Comparison of ENCODE assay signal across 1 cellular context in the genomic region with DNA sequence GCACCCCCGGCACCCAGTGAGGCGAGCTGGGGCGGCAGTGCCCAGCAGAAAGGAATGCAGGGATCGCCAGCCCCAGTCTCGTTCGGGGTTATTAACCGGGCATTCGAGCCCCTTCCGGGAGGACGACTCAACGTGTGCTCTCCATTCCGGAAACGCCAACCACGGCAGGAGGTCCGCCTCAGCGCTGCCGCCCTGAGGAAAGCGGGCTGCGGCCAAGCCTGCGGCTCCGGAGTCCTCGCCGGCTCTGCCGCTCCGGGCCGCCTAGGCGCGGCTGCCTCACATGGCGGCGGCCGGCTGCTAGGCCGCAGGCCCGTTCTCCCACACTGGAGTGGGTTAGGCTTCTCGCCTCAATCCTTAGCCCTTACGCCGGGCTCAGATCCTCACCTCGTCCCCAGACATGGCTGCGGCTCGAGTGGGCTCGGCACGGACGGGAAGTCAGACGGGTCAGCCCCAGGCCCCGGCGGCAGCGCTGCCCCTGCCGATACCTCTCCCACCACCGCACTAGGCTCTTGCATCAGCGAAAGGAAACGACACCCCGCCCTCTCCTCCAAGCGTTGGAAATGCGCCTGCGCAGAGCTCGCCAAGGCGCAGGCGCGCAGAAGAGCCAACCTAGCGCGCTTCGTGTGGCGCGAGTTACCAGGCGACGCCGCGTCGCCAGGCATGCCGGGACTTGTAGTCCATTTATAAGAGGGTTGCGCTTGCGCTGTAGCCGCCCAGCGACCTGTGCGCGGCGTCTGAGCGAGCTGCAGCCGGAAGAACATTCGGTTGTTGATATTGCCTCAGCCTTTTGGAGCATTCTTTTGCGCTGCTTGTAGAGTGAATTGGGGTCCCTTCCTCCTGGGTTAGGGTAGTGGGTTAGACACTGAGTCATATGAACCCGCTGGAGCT.
TF ChIP-seq lines count a peak whose summit lies in the region.

A gene with protein sequence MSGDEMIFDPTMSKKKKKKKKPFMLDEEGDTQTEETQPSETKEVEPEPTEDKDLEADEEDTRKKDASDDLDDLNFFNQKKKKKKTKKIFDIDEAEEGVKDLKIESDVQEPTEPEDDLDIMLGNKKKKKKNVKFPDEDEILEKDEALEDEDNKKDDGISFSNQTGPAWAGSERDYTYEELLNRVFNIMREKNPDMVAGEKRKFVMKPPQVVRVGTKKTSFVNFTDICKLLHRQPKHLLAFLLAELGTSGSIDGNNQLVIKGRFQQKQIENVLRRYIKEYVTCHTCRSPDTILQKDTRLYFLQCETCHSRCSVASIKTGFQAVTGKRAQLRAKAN (minus strand): TSS at position 532 of the 888 bp plus-strand sequence. CDS start 133 bp downstream, at position 399.

TF ChIP-seq in HepG2, 621 proteins besides CTCF, POLR2A, EP300 and RAD21 (continued from another document):
- TF ChIP-seq TFAP4 (IDR thresholded peaks at IDR 0.05; ENCODE audit: borderline replicate concordance, low read depth), result peak; percentile 7; the same call in 1 of the 2 replicates
- TF ChIP-seq SOX5 (CRISPR knock-in tag; IDR thresholded peaks at IDR 0.05; ENCODE audit: borderline replicate concordance), result peak; percentile 60; the same call in 1 of the 2 replicates
- TF ChIP-seq, protein P1, sequence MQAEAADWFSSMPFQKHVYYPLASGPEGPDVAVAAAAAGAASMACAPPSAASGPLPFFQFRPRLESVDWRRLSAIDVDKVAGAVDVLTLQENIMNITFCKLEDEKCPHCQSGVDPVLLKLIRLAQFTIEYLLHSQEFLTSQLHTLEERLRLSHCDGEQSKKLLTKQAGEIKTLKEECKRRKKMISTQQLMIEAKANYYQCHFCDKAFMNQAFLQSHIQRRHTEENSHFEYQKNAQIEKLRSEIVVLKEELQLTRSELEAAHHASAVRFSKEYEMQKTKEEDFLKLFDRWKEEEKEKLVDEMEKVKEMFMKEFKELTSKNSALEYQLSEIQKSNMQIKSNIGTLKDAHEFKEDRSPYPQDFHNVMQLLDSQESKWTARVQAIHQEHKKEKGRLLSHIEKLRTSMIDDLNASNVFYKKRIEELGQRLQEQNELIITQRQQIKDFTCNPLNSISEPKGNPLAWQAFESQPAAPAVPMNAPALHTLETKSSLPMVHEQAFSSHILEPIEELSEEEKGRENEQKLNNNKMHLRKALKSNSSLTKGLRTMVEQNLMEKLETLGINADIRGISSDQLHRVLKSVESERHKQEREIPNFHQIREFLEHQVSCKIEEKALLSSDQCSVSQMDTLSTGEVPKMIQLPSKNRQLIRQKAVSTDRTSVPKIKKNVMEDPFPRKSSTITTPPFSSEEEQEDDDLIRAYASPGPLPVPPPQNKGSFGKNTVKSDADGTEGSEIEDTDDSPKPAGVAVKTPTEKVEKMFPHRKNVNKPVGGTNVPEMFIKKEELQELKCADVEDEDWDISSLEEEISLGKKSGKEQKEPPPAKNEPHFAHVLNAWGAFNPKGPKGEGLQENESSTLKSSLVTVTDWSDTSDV (CRISPR knock-in tag; IDR thresholded peaks at IDR 0.05), result peak; percentile 98; the same call in 1 of the 2 replicates
TF ChIP-seq in HepG2: peak in this region for 474.
